Comparison of ENCODE assay signal across 8 cellular contexts in the genomic region with DNA sequence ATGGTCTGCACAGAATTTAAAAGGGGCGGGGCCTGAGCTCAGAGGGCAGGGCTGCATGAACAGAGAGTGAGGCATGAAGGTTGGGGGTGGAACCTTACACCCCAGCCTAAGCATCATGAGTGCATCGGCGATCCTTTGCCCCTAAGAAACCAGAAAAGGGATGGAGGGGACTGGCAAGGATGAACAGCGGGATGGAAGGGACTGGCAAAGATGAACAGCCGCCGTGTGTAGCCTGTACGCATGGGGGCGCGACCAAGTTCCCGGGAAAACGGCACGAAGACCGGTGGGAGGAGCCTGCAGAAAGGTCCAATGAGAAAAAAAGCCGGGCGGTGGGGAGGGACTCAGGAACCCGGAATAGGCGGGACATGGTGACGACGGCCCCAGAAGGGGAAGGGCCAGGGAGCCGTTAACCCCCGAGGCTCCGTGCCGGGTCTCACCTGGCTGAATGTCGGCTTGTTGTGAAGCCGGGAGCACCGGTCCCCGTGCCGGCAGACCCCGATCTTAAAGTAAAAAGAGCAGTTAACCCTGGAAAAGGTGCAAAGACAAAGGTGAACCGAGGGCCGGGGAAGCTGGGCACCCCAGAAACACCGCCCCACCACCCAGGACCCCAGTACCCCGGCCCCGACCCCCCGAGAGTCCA. TPM values are rescaled to one million over a fixed set of nuclear protein-coding genes. Genes with fewer than 3 reads are reported as not detected.
DNase-seq lines count a peak whose midpoint lies in the region; ATAC-seq and TF ChIP-seq lines count a peak whose summit lies in the region.

No MANE protein-coding gene starts in this region.

- in situ Hi-C loops in GM13976 (cut with MboI; ENCODE audit: low sequenced_read_pairs, unreplicated experiment) = no loop called here

- peak overlapping the region; percentile 67 for H3K4me3 ChIP-seq in kidney epithelial cell (ENCODE audit: low read depth, low read length)

- TF ChIP-seq CTCF in GM13976 (IDR thresholded peaks at IDR 0.05; ENCODE audit: borderline replicate concordance, control extremely low read depth, extremely low read depth, insufficient read depth, missing control alignments) (peak; percentile 14), kidney epithelial cell (IDR thresholded peaks at IDR 0.05; ENCODE audit: insufficient read depth, low read length, poor library complexity, severe bottlenecking) (peak; percentile 47)

- H3K27me3 ChIP-seq in kidney epithelial cell (ENCODE audit: control insufficient read depth, insufficient read depth, low read length) = no peaks in the 10 kb centered on the region

- H3K36me3 ChIP-seq in kidney epithelial cell (ENCODE audit: control insufficient read depth, insufficient read depth, low read length) = no peaks in the 10 kb centered on the region

- DNase-seq in GM13976 (ENCODE audit: low spot score) (peak; percentile 83), NCI-H510A (lab: John Stamatoyannopoulos, UW) (peak; percentile 89), cerebellar nuclear complex (lab: John Stamatoyannopoulos, UW) (peak; percentile 45 to 78), kidney epithelial cell (ENCODE audit: low read depth) (peak; percentile 85)
- DNase-seq in activated CD4-positive, alpha-beta T cell treated with anti-CD3 and anti-CD28 coated beads for 1 hour = peak; percentile 88
- peak; percentile 96 for DNase-seq in stimulated activated CD4-positive, alpha-beta T cell treated with anti-CD3 and anti-CD28 coated beads, Interleukin-15, amount 100 ng/mL, for 24 hours

- ATAC-seq in HG03196 (IDR thresholded peaks at IDR 0.05; ENCODE audit: unreplicated experiment) = peak; percentile 29
- ATAC-seq in GM19328 (IDR thresholded peaks at IDR 0.05; ENCODE audit: unreplicated experiment) = no peak

RNA-seq across cellular contexts. Expression of a gene that starts 0.4 kb away (rescaled TPM):
- 15.5 and 17.6 TPM in 2 replicates for total RNA-seq in kidney epithelial cell

RNA-seq across cellular contexts. Expression of a gene that starts 0.6 kb away (rescaled TPM):
- 46.8 and 59.7 TPM in 2 replicates for total RNA-seq in kidney epithelial cell

RNA-seq across cellular contexts. Expression of a gene that starts 2.6 kb away (rescaled TPM):
- total RNA-seq in kidney epithelial cell = 1.9 and 8.8 TPM in 2 replicates

RNA-seq across cellular contexts. Expression of a gene that starts 3.6 kb away (rescaled TPM):
- 15.1 and 22.0 TPM in 2 replicates for total RNA-seq in kidney epithelial cell

RNA-seq across cellular contexts. Expression of a gene that starts 12.0 kb away (rescaled TPM):
- total RNA-seq in kidney epithelial cell = 0.17 and 0.82 TPM in 2 replicates
